8 cellular contexts compared by ENCODE assay signal in genomic region chr12:69052613-69053408, GRCh38.
DNase-seq lines count a peak whose midpoint lies in the region; ATAC-seq, FAIRE-seq and TF ChIP-seq lines count a peak whose summit lies in the region.

No MANE protein-coding gene starts in this region.

- H3K9me3 ChIP-seq in iPS-20b (ENCODE audit: insufficient read depth, low read depth, low read length): no peaks in the 10 kb centered on the region

- no peaks in the 10 kb centered on the region for H3K36me3 ChIP-seq in iPS-20b (ENCODE audit: insufficient read depth, low read depth, low read length)

- no peak overlapping the region for H3K4me3 ChIP-seq in iPS-20b (ENCODE audit: low read length)

- no peak for TF ChIP-seq CTCF in D721Med (IDR thresholded peaks at IDR 0.05; ENCODE audit: insufficient read depth, missing control alignments)

- H3K27ac Mint-ChIP-seq in stimulated activated effector memory CD8-positive, alpha-beta T cell treated with anti-CD3 and anti-CD28 coated beads, Interleukin-12 subunit alpha, Interleukin-12 subunit beta, amount 100 ng/mL, for 72 hours: no peak overlapping the region

- ATAC-seq in stimulated activated effector memory CD8-positive, alpha-beta T cell treated with anti-CD3 and anti-CD28 coated beads, Interleukin-12 subunit alpha, Interleukin-12 subunit beta, amount 100 ng/mL, for 72 hours: peak; percentile 98
- no peak for ATAC-seq in GM19455 (IDR thresholded peaks at IDR 0.05; ENCODE audit: unreplicated experiment)

- H3K36me3 Mint-ChIP-seq in stimulated activated effector memory CD8-positive, alpha-beta T cell treated with anti-CD3 and anti-CD28 coated beads, Interleukin-12 subunit alpha, Interleukin-12 subunit beta, amount 100 ng/mL, for 72 hours: no peaks in the 10 kb centered on the region

- H3K27ac ChIP-seq in iPS-20b (ENCODE audit: low read length): no peak overlapping the region

- DNase-seq in activated T-cell treated with anti-CD3 and anti-CD28 coated beads for 48 hours (ENCODE audit: low read depth): peak; percentile 38
- DNase-seq in activated T-cell treated with anti-CD3 and anti-CD28 coated beads, Interleukin-2, amount 50 U/mL, for 1 hour: no peak
- peak; percentile 12 to 50 for DNase-seq in activated CD4-positive, alpha-beta T cell treated with anti-CD3 and anti-CD28 coated beads, Interleukin-2, amount 50 U/mL, for 24 hours (ENCODE audit: low read depth in 1 of 2, low spot score in 1 of 2)
- DNase-seq in stimulated activated effector memory CD8-positive, alpha-beta T cell treated with anti-CD3 and anti-CD28 coated beads, Interleukin-12 subunit alpha, Interleukin-12 subunit beta, amount 100 ng/mL, for 72 hours (ENCODE audit: low spot score in 2 of 2): peak; percentile 11 to 62
- DNase-seq in D721Med (ENCODE audit: insufficient read length, low spot score): no peak
- no peak for DNase-seq in cortex of kidney (lab: John Stamatoyannopoulos, UW)

- no peaks in the 10 kb centered on the region for H3K9me3 Mint-ChIP-seq in stimulated activated effector memory CD8-positive, alpha-beta T cell treated with anti-CD3 and anti-CD28 coated beads, Interleukin-12 subunit alpha, Interleukin-12 subunit beta, amount 100 ng/mL, for 72 hours

- no peaks in the 10 kb centered on the region for H3K27me3 ChIP-seq in iPS-20b (ENCODE audit: insufficient read depth, low read length)

- H3K4me3 Mint-ChIP-seq in stimulated activated effector memory CD8-positive, alpha-beta T cell treated with anti-CD3 and anti-CD28 coated beads, Interleukin-12 subunit alpha, Interleukin-12 subunit beta, amount 100 ng/mL, for 72 hours: no peak overlapping the region

- peaks cover 18% of the 10 kb centered on the region for H3K4me1 ChIP-seq in iPS-20b (ENCODE audit: insufficient read depth, low read length)

- H3K4me1 Mint-ChIP-seq in stimulated activated effector memory CD8-positive, alpha-beta T cell treated with anti-CD3 and anti-CD28 coated beads, Interleukin-12 subunit alpha, Interleukin-12 subunit beta, amount 100 ng/mL, for 72 hours: no peaks in the 10 kb centered on the region

- peak overlapping the region; percentile 37; the same call in 1 of the 2 replicates for H3K9ac ChIP-seq in iPS-20b (ENCODE audit: low read depth, low read length)

- FAIRE-seq in D721Med (lab: Jason Lieb, UNC): no peak

Comparison
In these comparisons a context has a peak if more than half of its experiments do, and no peak if none do; other contexts are left out.
1. DNase-seq: peak in activated T-cell treated with anti-CD3 and anti-CD28 coated beads for 48 hours (single experiment), activated CD4-positive, alpha-beta T cell treated with anti-CD3 and anti-CD28 coated beads, Interleukin-2, amount 50 U/mL, for 24 hours (2 of 2) and stimulated activated effector memory CD8-positive, alpha-beta T cell treated with anti-CD3 and anti-CD28 coated beads, Interleukin-12 subunit alpha, Interleukin-12 subunit beta, amount 100 ng/mL, for 72 hours (2 of 2); none in activated T-cell treated with anti-CD3 and anti-CD28 coated beads, Interleukin-2, amount 50 U/mL, for 1 hour (single experiment), D721Med (single experiment) and cortex of kidney (single experiment).